7 cellular contexts compared by ENCODE assay signal in genomic region chr9:129412814-129413536, GRCh38.
DNase-seq lines count a peak whose midpoint lies in the region; ATAC-seq, FAIRE-seq and TF ChIP-seq lines count a peak whose summit lies in the region.

No MANE protein-coding gene starts in this region.

- CTCF ChIA-PET in activated CD8-positive, alpha-beta T cell treated with anti-CD3 and anti-CD28 coated beads for 36 hours (lab: Charles Lee): no interaction called here

- POLR2A ChIA-PET in activated CD8-positive, alpha-beta T cell treated with anti-CD3 and anti-CD28 coated beads for 36 hours (lab: Charles Lee): interaction anchor here (0.6 to 1.5 kb wide), 4 partner anchors 46 to 157 kb away, joined by 3 read pairs; no protein-coding TSS in a partner anchor

- intact Hi-C loops in activated CD8-positive, alpha-beta T cell treated with anti-CD3 and anti-CD28 coated beads for 36 hours (cut with micrococcal nuclease): no loop called here

- peaks cover 21% of the 10 kb centered on the region for H3K4me1 Mint-ChIP-seq in activated CD8-positive, alpha-beta T cell treated with anti-CD3 and anti-CD28 coated beads for 36 hours (ENCODE audit: low read depth)
- H3K4me1 Mint-ChIP-seq in stimulated activated memory B cell treated with anti-CD40 and anti-IgM and Interleukin-4, amounts not matched to agents 10 μg/mL and 1 μg/mL and 100 μg/mL, for 72 hours: peaks cover 21% of the 10 kb centered on the region

- no peak for TF ChIP-seq POLR2A in GM12891 (IDR thresholded peaks at IDR 0.05; ENCODE audit: low read depth, low read length)

- peak overlapping the region; percentile 46 for H3K4me3 ChIP-seq in epithelial cell of proximal tubule (ENCODE audit: low read depth, low read length)

- H3K27ac Mint-ChIP-seq in activated CD8-positive, alpha-beta T cell treated with anti-CD3 and anti-CD28 coated beads for 36 hours: peak overlapping the region; percentile 98
- H3K27ac Mint-ChIP-seq in stimulated activated memory B cell treated with anti-CD40 and anti-IgM and Interleukin-4, amounts not matched to agents 10 μg/mL and 1 μg/mL and 100 μg/mL, for 72 hours: peak overlapping the region; percentile 48

- H3K4me3 Mint-ChIP-seq in activated CD8-positive, alpha-beta T cell treated with anti-CD3 and anti-CD28 coated beads for 36 hours: peak overlapping the region; percentile 70
- H3K4me3 Mint-ChIP-seq in stimulated activated memory B cell treated with anti-CD40 and anti-IgM and Interleukin-4, amounts not matched to agents 10 μg/mL and 1 μg/mL and 100 μg/mL, for 72 hours: peak overlapping the region; percentile 78

- H3K9me3 Mint-ChIP-seq in activated CD8-positive, alpha-beta T cell treated with anti-CD3 and anti-CD28 coated beads for 36 hours: peaks cover 8% of the 10 kb centered on the region
- H3K9me3 Mint-ChIP-seq in stimulated activated memory B cell treated with anti-CD40 and anti-IgM and Interleukin-4, amounts not matched to agents 10 μg/mL and 1 μg/mL and 100 μg/mL, for 72 hours: peaks cover 9% of the 10 kb centered on the region

- H3K36me3 Mint-ChIP-seq in activated CD8-positive, alpha-beta T cell treated with anti-CD3 and anti-CD28 coated beads for 36 hours (ENCODE audit: low read depth): peaks cover 3% of the 10 kb centered on the region
- H3K36me3 Mint-ChIP-seq in stimulated activated memory B cell treated with anti-CD40 and anti-IgM and Interleukin-4, amounts not matched to agents 10 μg/mL and 1 μg/mL and 100 μg/mL, for 72 hours: peaks cover 7% of the 10 kb centered on the region

- ATAC-seq in HG02623 (IDR thresholded peaks at IDR 0.05; ENCODE audit: unreplicated experiment): peak; percentile 1
- peak; percentile 48 for ATAC-seq in activated CD8-positive, alpha-beta T cell treated with anti-CD3 and anti-CD28 coated beads for 36 hours
- ATAC-seq in stimulated activated memory B cell treated with anti-CD40 and anti-IgM and Interleukin-4, amounts not matched to agents 10 μg/mL and 1 μg/mL and 100 μg/mL, for 72 hours: peak; percentile 61

- H3K27me3 Mint-ChIP-seq in activated CD8-positive, alpha-beta T cell treated with anti-CD3 and anti-CD28 coated beads for 36 hours: no peaks in the 10 kb centered on the region
- peaks cover 6% of the 10 kb centered on the region for H3K27me3 Mint-ChIP-seq in stimulated activated memory B cell treated with anti-CD40 and anti-IgM and Interleukin-4, amounts not matched to agents 10 μg/mL and 1 μg/mL and 100 μg/mL, for 72 hours

- FAIRE-seq in GM12891 (lab: Jason Lieb, UNC): peak; percentile 16

- DNase-seq in GM12891 (ENCODE audit: insufficient read length, low spot score) (peak; percentile 59), NCI-H2107 treated with DMSO at 0.1 percent for 48 hours (lab: John Stamatoyannopoulos, UW; ENCODE audit: unreplicated experiment) (peak; percentile 25), epithelial cell of proximal tubule (ENCODE audit: low read depth) (no peak), middle frontal gyrus (ENCODE audit: extremely low spot score, low spot score) (peak; percentile 60)
- DNase-seq in activated CD8-positive, alpha-beta T cell treated with anti-CD3 and anti-CD28 coated beads for 36 hours: peak; percentile 46

- no peak for TF ChIP-seq CTCF in activated CD8-positive, alpha-beta T cell treated with anti-CD3 and anti-CD28 coated beads for 36 hours (IDR thresholded peaks at IDR 0.05)
- no peak for TF ChIP-seq CTCF in epithelial cell of proximal tubule (conservative IDR thresholded peaks at IDR 0.05; ENCODE audit: low read depth, low read length)

TF ChIP-seq in GM12891, 5 proteins besides CTCF, POLR2A, EP300 and RAD21:
- TF ChIP-seq TAF1 (IDR thresholded peaks at IDR 0.05; ENCODE audit: low read depth, low read length) (no peak), POU2F2 (IDR thresholded peaks at IDR 0.05; ENCODE audit: low read depth, low read length) (no peak), PAX5 (IDR thresholded peaks at IDR 0.05; ENCODE audit: insufficient read depth, low read length, severe bottlenecking) (no peak), SPI1 (IDR thresholded peaks at IDR 0.05; ENCODE audit: low read depth, low read length) (no peak), POLR2AphosphoS5 (IDR thresholded peaks at IDR 0.05; ENCODE audit: low read depth, low read length) (no peak)

Comparison
In these comparisons a context has a peak if more than half of its experiments do, and no peak if none do; other contexts are left out.
1. ATAC-seq: peak in every context shown above with its lines; median percentile 61 in stimulated activated memory B cell treated with anti-CD40 and anti-IgM and Interleukin-4, amounts not matched to agents 10 μg/mL and 1 μg/mL and 100 μg/mL, for 72 hours; 48 in activated CD8-positive, alpha-beta T cell treated with anti-CD3 and anti-CD28 coated beads for 36 hours; 1 in HG02623.